Comparison of ENCODE assay signal across 9 cellular contexts in genomic region chr11:269146-269890, GRCh38. TPM values are rescaled to one million over a fixed set of nuclear protein-coding genes. Genes with fewer than 3 reads are reported as not detected.
DNase-seq lines count a peak whose midpoint lies in the region; ATAC-seq and TF ChIP-seq lines count a peak whose summit lies in the region.
"Had no signal": no experiment of that assay in that cellular context is flagged by ENCODE, and none has a peak within 500 bp of the region (broad histone marks: within the 10 kb centered on the region; RNA-seq: fewer than 3 reads in every experiment).

No MANE protein-coding gene starts in this region.

- POLR2A ChIA-PET in activated CD4-positive, alpha-beta memory T cell treated with anti-CD3 and anti-CD28 coated beads for 36 hours (lab: Charles Lee), result interaction anchor here (0.9 to 1.0 kb wide), 3 partner anchors 18 to 87 kb away, joined by 3 to 4 read pairs (median 3); no protein-coding TSS in a partner anchor
- POLR2A ChIA-PET in PC-9 (lab: Charles Lee; ENCODE audit: unreplicated experiment), result no interaction called here

- H3K9me3 Mint-ChIP-seq in activated CD4-positive, alpha-beta memory T cell treated with anti-CD3 and anti-CD28 coated beads for 36 hours, result no peaks in the 10 kb centered on the region
- peaks cover 0 to 2% of the 10 kb centered on the region in 2 donors for H3K9me3 Mint-ChIP-seq in stimulated activated naive B cell treated with anti-CD40 and anti-IgM and Interleukin-4, amounts not matched to agents 10 μg/mL and 1 μg/mL and 100 μg/mL, for 72 hours
- no peaks in the 10 kb centered on the region for H3K9me3 Mint-ChIP-seq in type B pancreatic cell

- ATAC-seq in GM21390 (IDR thresholded peaks at IDR 0.05; ENCODE audit: unreplicated experiment), result peak; percentile 73
- ATAC-seq in left cardiac atrium, result peak; percentile 46 to 50
- peak; percentile 85 to 86 for ATAC-seq in stimulated activated naive B cell treated with anti-CD40 and anti-IgM and Interleukin-4, amounts not matched to agents 10 μg/mL and 1 μg/mL and 100 μg/mL, for 72 hours (replicated peaks)

- no peaks in the 10 kb centered on the region; the same call in 1 of the 2 replicates for H3F3A ChIP-seq in PC-9 (ENCODE audit: insufficient read depth, low read depth)

- peak overlapping the region; percentile 2 for H3K9ac ChIP-seq in ES-I3 (ENCODE audit: low read depth, low read length)

- no peaks in the 10 kb centered on the region for H3K79me2 ChIP-seq in PC-9 (ENCODE audit: low read depth)

- TF ChIP-seq CTCF in HL-60 (IDR thresholded peaks at IDR 0.05; ENCODE audit: insufficient read depth, low read length), result no peak
- TF ChIP-seq CTCF in type B pancreatic cell (conservative IDR thresholded peaks at IDR 0.05), result no peak
- TF ChIP-seq CTCF in PC-9 (conservative IDR thresholded peaks at IDR 0.05), result no peak

- DNase-seq in HL-60 (ENCODE audit: low read depth in 1 of 2, low spot score in 1 of 2) (peak; percentile 82 to 96), left cardiac atrium (no peak), type B pancreatic cell (ENCODE audit: extremely low spot score, unreplicated experiment) (no peak), PC-9 (no peak)
- peak; percentile 81 for DNase-seq in activated CD4-positive, alpha-beta memory T cell treated with anti-CD3 and anti-CD28 coated beads for 36 hours
- DNase-seq in stimulated activated naive B cell treated with anti-CD40 and anti-IgM and Interleukin-4, amounts not matched to agents 10 μg/mL and 1 μg/mL and 100 μg/mL, for 72 hours, result peak; percentile 77

- no peaks in the 10 kb centered on the region for H3K27me3 Mint-ChIP-seq in activated CD4-positive, alpha-beta memory T cell treated with anti-CD3 and anti-CD28 coated beads for 36 hours
- H3K27me3 Mint-ChIP-seq in stimulated activated naive B cell treated with anti-CD40 and anti-IgM and Interleukin-4, amounts not matched to agents 10 μg/mL and 1 μg/mL and 100 μg/mL, for 72 hours, result no peaks in the 10 kb centered on the region
- H3K27me3 Mint-ChIP-seq in type B pancreatic cell, result peaks cover 18% of the 10 kb centered on the region

- CTCF ChIA-PET in activated CD4-positive, alpha-beta memory T cell treated with anti-CD3 and anti-CD28 coated beads for 36 hours (lab: Charles Lee), result interaction anchor here (2.0 kb wide), 1 partner anchor 32 kb away, joined by 7 read pairs; no protein-coding TSS in a partner anchor
- CTCF ChIA-PET in PC-9 (lab: Charles Lee), result no interaction called here

- peak overlapping the region; percentile 86 for H3K4me3 Mint-ChIP-seq in activated CD4-positive, alpha-beta memory T cell treated with anti-CD3 and anti-CD28 coated beads for 36 hours
- H3K4me3 Mint-ChIP-seq in stimulated activated naive B cell treated with anti-CD40 and anti-IgM and Interleukin-4, amounts not matched to agents 10 μg/mL and 1 μg/mL and 100 μg/mL, for 72 hours, result peak overlapping the region; percentile 79 to 84
- no peak overlapping the region for H3K4me3 Mint-ChIP-seq in type B pancreatic cell

- H3K9me2 ChIP-seq in PC-9 (ENCODE audit: insufficient read depth), result no peaks in the 10 kb centered on the region

- intact Hi-C loops in activated CD4-positive, alpha-beta memory T cell treated with anti-CD3 and anti-CD28 coated beads for 36 hours (cut with micrococcal nuclease), result loop anchor here (1.0 to 2.0 kb wide), 8 partner anchors 8 to 238 kb away; partner anchors contain the start of genes BET1L, IFITM1, PSMD13 and RIC8A
- intact Hi-C loops in left cardiac atrium (cut with DNase I) (no loop called here), PC-9 (cut with micrococcal nuclease; ENCODE audit: unreplicated experiment) (no loop called here)

- H2AFZ ChIP-seq in PC-9, result no peak overlapping the region

- peak overlapping the region; percentile 23 for H3K4me3 ChIP-seq in HL-60 (replicated peaks; ENCODE audit: insufficient read depth, low read length)
- H3K4me3 ChIP-seq in PC-9, result no peak overlapping the region

- no TSS peak for BruUV-seq in PC-9 (replicated peaks; lab: Mats Ljungman, UMichigan)

- H3K36me3 ChIP-seq in ES-I3 (ENCODE audit: insufficient read depth, low read length) (no peaks in the 10 kb centered on the region), PC-9 (ENCODE audit: low read depth) (no peaks in the 10 kb centered on the region)

- peak overlapping the region; percentile 96 for H3K27ac Mint-ChIP-seq in activated CD4-positive, alpha-beta memory T cell treated with anti-CD3 and anti-CD28 coated beads for 36 hours
- H3K27ac Mint-ChIP-seq in stimulated activated naive B cell treated with anti-CD40 and anti-IgM and Interleukin-4, amounts not matched to agents 10 μg/mL and 1 μg/mL and 100 μg/mL, for 72 hours, result peak overlapping the region; percentile 97
- no peak overlapping the region for H3K27ac Mint-ChIP-seq in type B pancreatic cell

- H3K27me3 ChIP-seq in HL-60 (ENCODE audit: insufficient read depth, poor library complexity, severe bottlenecking) (no peaks in the 10 kb centered on the region), PC-9 (ENCODE audit: insufficient read depth, low read depth) (no peaks in the 10 kb centered on the region)

- peaks cover 36% of the 10 kb centered on the region for H3K4me1 Mint-ChIP-seq in activated CD4-positive, alpha-beta memory T cell treated with anti-CD3 and anti-CD28 coated beads for 36 hours (ENCODE audit: low read depth)
- H3K4me1 Mint-ChIP-seq in stimulated activated naive B cell treated with anti-CD40 and anti-IgM and Interleukin-4, amounts not matched to agents 10 μg/mL and 1 μg/mL and 100 μg/mL, for 72 hours, result peaks cover 24 to 51% of the 10 kb centered on the region in 2 donors
- peaks cover 9% of the 10 kb centered on the region for H3K4me1 Mint-ChIP-seq in type B pancreatic cell (ENCODE audit: unreplicated experiment)

- peaks cover 6% of the 10 kb centered on the region for H3K4me1 ChIP-seq in ES-I3 (ENCODE audit: insufficient read depth, low read length)
- no peaks in the 10 kb centered on the region for H3K4me1 ChIP-seq in PC-9 (replicated peaks; ENCODE audit: insufficient read depth)

- peaks cover 1% of the 10 kb centered on the region for H3K36me3 Mint-ChIP-seq in activated CD4-positive, alpha-beta memory T cell treated with anti-CD3 and anti-CD28 coated beads for 36 hours
- peaks cover 0 to 2% of the 10 kb centered on the region in 2 donors for H3K36me3 Mint-ChIP-seq in stimulated activated naive B cell treated with anti-CD40 and anti-IgM and Interleukin-4, amounts not matched to agents 10 μg/mL and 1 μg/mL and 100 μg/mL, for 72 hours
- no peaks in the 10 kb centered on the region for H3K36me3 Mint-ChIP-seq in type B pancreatic cell

- H3K27ac ChIP-seq in HL-60 (replicated peaks), result peak overlapping the region; percentile 99
- H3K27ac ChIP-seq in PC-9, result no peak overlapping the region

- no peak overlapping the region for H3K4me2 ChIP-seq in PC-9

- H3K9me3 ChIP-seq in ES-I3 (ENCODE audit: control insufficient read depth, insufficient read depth, low read length) (no peaks in the 10 kb centered on the region), PC-9 (ENCODE audit: insufficient read depth, low read depth) (no peaks in the 10 kb centered on the region)

- no peaks in the 10 kb centered on the region for H4K20me1 ChIP-seq in PC-9 (ENCODE audit: insufficient read depth)

RNA-seq across cellular contexts. Expression of gene NLRP6, which starts 8.9 kb away (rescaled TPM):
- 1 to 10 TPM in 1 of 2 experiments, under 1 TPM in 1; 0.99 to 1.2 TPM for total RNA-seq in activated CD4-positive, alpha-beta memory T cell treated with anti-CD3 and anti-CD28 coated beads for 36 hours
- under 1 TPM; 0.16 to 0.62 TPM for total RNA-seq in left cardiac atrium
- total RNA-seq in type B pancreatic cell (ENCODE audit: low replicate concordance), result 0.19 TPM in 1 of 2 replicates, not detected in the other
- total RNA-seq in PC-9 (2021), result 0.33 TPM in 1 of 2 replicates, not detected in the other
- total RNA-seq: lung microvascular endothelial cell had no signal

RNA-seq across cellular contexts. Expression of gene PGGHG, which starts 19.6 kb away (rescaled TPM):
- 10 to 100 TPM; 74.3 to 75.0 TPM for total RNA-seq in activated CD4-positive, alpha-beta memory T cell treated with anti-CD3 and anti-CD28 coated beads for 36 hours
- total RNA-seq in left cardiac atrium (10 to 100 TPM; 10.8 to 15.8 TPM), type B pancreatic cell (ENCODE audit: low replicate concordance) (12.6 and 32.5 TPM in 2 replicates), PC-9 (2021) (68.6 and 76.9 TPM in 2 replicates)

RNA-seq across cellular contexts. Expression of gene IFITM5, which starts 30.0 kb away (rescaled TPM):
- not detected for total RNA-seq in activated CD4-positive, alpha-beta memory T cell treated with anti-CD3 and anti-CD28 coated beads for 36 hours
- total RNA-seq in left cardiac atrium (not detected), type B pancreatic cell (ENCODE audit: low replicate concordance) (not detected in 2 replicates), PC-9 (2021) (not detected in 2 replicates)
- total RNA-seq: lung microvascular endothelial cell had no signal

RNA-seq across cellular contexts. Expression of gene PSMD13, which starts 32.5 kb away (rescaled TPM):
- 100 to 1,000 TPM; 210 to 214 TPM for total RNA-seq in activated CD4-positive, alpha-beta memory T cell treated with anti-CD3 and anti-CD28 coated beads for 36 hours
- total RNA-seq in left cardiac atrium (10 to 100 TPM; 75.5 to 87.3 TPM), type B pancreatic cell (ENCODE audit: low replicate concordance) (112 and 115 TPM in 2 replicates), PC-9 (2021) (143 and 147 TPM in 2 replicates)

RNA-seq across cellular contexts. Expression of gene SIRT3, which starts 33.2 kb away (rescaled TPM):
- total RNA-seq in activated CD4-positive, alpha-beta memory T cell treated with anti-CD3 and anti-CD28 coated beads for 36 hours, result 10 to 100 TPM; 16.1 to 17.6 TPM
- total RNA-seq in left cardiac atrium (10 to 100 TPM; 21.1 to 21.6 TPM), type B pancreatic cell (ENCODE audit: low replicate concordance) (18.8 and 33.7 TPM in 2 replicates), PC-9 (2021) (26.0 and 35.0 TPM in 2 replicates)

Comparison
In these comparisons a context has a peak if more than half of its experiments do, and no peak if none do; other contexts are left out.
1. DNase-seq: peak in HL-60 (2 of 2), activated CD4-positive, alpha-beta memory T cell treated with anti-CD3 and anti-CD28 coated beads for 36 hours (single experiment) and stimulated activated naive B cell treated with anti-CD40 and anti-IgM and Interleukin-4, amounts not matched to agents 10 μg/mL and 1 μg/mL and 100 μg/mL, for 72 hours (single experiment); none in left cardiac atrium (single experiment), type B pancreatic cell (single experiment) and PC-9 (0 of 2).
2. Peak in every context shown above with its lines, with median percentiles within 50 percentile points of each other: ATAC-seq.